11 cellular contexts compared by ENCODE assay signal in genomic region chr17:27836651-27837050, GRCh38. TPM values are rescaled to one million over a fixed set of nuclear protein-coding genes. Genes with fewer than 3 reads are reported as not detected.
"Had no signal": no experiment of that assay in that cellular context is flagged by ENCODE, and none has a peak within 500 bp of the region (broad histone marks: within the 10 kb centered on the region; RNA-seq: fewer than 3 reads in every experiment).

No MANE protein-coding gene starts in this region.

- H3K9me3 ChIP-seq: HAP-1 had no signal

- H3K27ac ChIP-seq: GM23248 had no signal

- H3K36me3 ChIP-seq: HAP-1 had no signal

- H2AFZ ChIP-seq: GM23248 had no signal

- H3K9ac ChIP-seq: GM23248 had no signal

- ATAC-seq: HCT116, K562 had no signal

- FAIRE-seq: HTR-8/SVneo, K562 had no signal

- H3K4me1 ChIP-seq: HAP-1 had no signal

- DNase-seq: GM23248, GOT3, H7, HFFc6, IMR-90, KG1 had no signal

- H3K4me3 ChIP-seq: GM23248, HAP-1, K562 had no signal

RNA-seq across cellular contexts. Expression of gene NOS2, which starts 36.3 kb away (rescaled TPM):
- total RNA-seq: GM23248, HFFc6, HT-29, K562 had no signal
- polyA plus RNA-seq: GM23248, IMR-90, K562 had no signal
